ENCODE assay signal across 8 cellular contexts in genomic region chr9:38008168-38009034, GRCh38.
A peak's percentile ranks its signal among the peaks of the same experiment; 100 is the strongest.
DNase-seq lines count a peak whose midpoint lies in the region; ATAC-seq, FAIRE-seq and TF ChIP-seq lines count a peak whose summit lies in the region.

No MANE protein-coding gene starts in this region.

- ATAC-seq in GM21576 (IDR thresholded peaks at IDR 0.05; ENCODE audit: unreplicated experiment), result peak; percentile 82
- peak; percentile 37 to 68 (median 62) for ATAC-seq in pancreas

- DNase-seq in GM03348 (ENCODE audit: low spot score), result peak; percentile 86
- DNase-seq in activated CD4-positive, alpha-beta T cell treated with anti-CD3 and anti-CD28 coated beads for 4 hours, result peak; percentile 5 to 29
- DNase-seq in fibroblast of gingiva (ENCODE audit: low read depth), result peak; percentile 71
- DNase-seq in pancreas, result peak in 1 of 6 donors; percentile 58
- no peak for DNase-seq in cerebellum (ENCODE audit: low spot score)
- DNase-seq in occipital lobe (lab: John Stamatoyannopoulos, UW), result no peak

- TF ChIP-seq CTCF in pancreas (IDR thresholded peaks at IDR 0.05), result no peak

- H3K4me1 ChIP-seq in HUES48 (ENCODE audit: control insufficient read depth, insufficient read depth, low read length) (peaks cover 18% of the 10 kb centered on the region), pancreas (peaks cover 0 to 12% (median 7%) of the 10 kb centered on the region in 3 donors)

- WGBS in pancreas, 2 donors, result 57 to 65% methylated on average over 10 of the region's 10 CpGs

- H3K27ac ChIP-seq in HUES48 (ENCODE audit: low read depth, low read length), result peak overlapping the region; percentile 86
- H3K27ac ChIP-seq in pancreas, result peak overlapping the region in 2 of 4 donors; percentile 34 to 53

- H3K9me3 ChIP-seq in HUES48 (ENCODE audit: control insufficient read depth, insufficient read depth, low read length) (no peaks in the 10 kb centered on the region), pancreas (no peaks in the 10 kb centered on the region)

- H3K9ac ChIP-seq in HUES48 (ENCODE audit: low read depth, low read length), result no peak overlapping the region

- no peak overlapping the region for H3K4me3 ChIP-seq in HUES48 (ENCODE audit: low read depth, low read length)
- no peak overlapping the region for H3K4me3 ChIP-seq in pancreas

- intact Hi-C loops in pancreas (cut with DNase I), result no loop called here

- H3K36me3 ChIP-seq in HUES48 (ENCODE audit: control insufficient read depth, insufficient read depth, low read length) (no peaks in the 10 kb centered on the region), pancreas (peaks cover 0 to 4% (median 0%) of the 10 kb centered on the region in 3 donors)

- no peak for FAIRE-seq in pancreas (lab: Jason Lieb, UNC)

- H3K27me3 ChIP-seq in HUES48 (ENCODE audit: control insufficient read depth, insufficient read depth, low read length), result no peaks in the 10 kb centered on the region
- H3K27me3 ChIP-seq in pancreas, result no peaks in the 10 kb centered on the region

Comparison
In these comparisons a context has a peak if more than half of its experiments do, and no peak if none do; other contexts are left out.
1. DNase-seq: peak in GM03348 (single experiment), activated CD4-positive, alpha-beta T cell treated with anti-CD3 and anti-CD28 coated beads for 4 hours (2 of 2) and fibroblast of gingiva (single experiment); none in cerebellum (single experiment) and occipital lobe (single experiment).